18 cellular contexts compared by ENCODE assay signal in genomic region chr4:69977582-69977981, GRCh38. TPM values are rescaled to one million over a fixed set of nuclear protein-coding genes. Genes with fewer than 3 reads are reported as not detected.
DNase-seq lines count a peak whose midpoint lies in the region; ATAC-seq and TF ChIP-seq lines count a peak whose summit lies in the region.
"Had no signal": no experiment of that assay in that cellular context is flagged by ENCODE, and none has a peak within 500 bp of the region (broad histone marks: within the 10 kb centered on the region; RNA-seq: fewer than 3 reads in every experiment).

No MANE protein-coding gene starts in this region.

- no peak overlapping the region for H3K27ac ChIP-seq in neural progenitor cell
- H3K27ac ChIP-seq: HL-60, PC-9, SJCRH30 had no signal

- peak; percentile 78 for DNase-seq in adipocyte (ENCODE audit: low read depth)
- peak; percentile 73 for DNase-seq in fibroblast of gingiva (ENCODE audit: low read depth)
- DNase-seq in neural progenitor cell (ENCODE audit: low spot score) = no peak
- DNase-seq in OCI-M2 (lab: John Stamatoyannopoulos, UW; ENCODE audit: unreplicated experiment) = no peak
- no peak for DNase-seq in HK-2 (ENCODE audit: unreplicated experiment)
- DNase-seq in activated T-cell treated with anti-CD3 and anti-CD28 coated beads, Interleukin-2, amount 50 U/mL, for 4 hours = no peak
- DNase-seq: C1 segment of cervical spinal cord, DND-41, H9, NCI-H2029, NCI-H2171, NCI-H446 treated with DMSO at 0.1 percent for 48 hours, PC-9, SJCRH30 had no signal

- no peaks in the 10 kb centered on the region for H3K36me3 Mint-ChIP-seq in neural progenitor cell
- H3K36me3 Mint-ChIP-seq in activated T-cell treated with anti-CD3 and anti-CD28 coated beads, Interleukin-2, amount 50 U/mL, for 4 hours (ENCODE audit: insufficient read depth) = no peaks in the 10 kb centered on the region
- H3K36me3 Mint-ChIP-seq: IgD-negative memory B cell had no signal

- H3K4me3 Mint-ChIP-seq in neural progenitor cell = no peak overlapping the region
- H3K4me3 Mint-ChIP-seq in activated T-cell treated with anti-CD3 and anti-CD28 coated beads, Interleukin-2, amount 50 U/mL, for 4 hours = no peak overlapping the region
- H3K4me3 Mint-ChIP-seq: H9, IgD-negative memory B cell had no signal

- H3K9me3 Mint-ChIP-seq in neural progenitor cell = no peaks in the 10 kb centered on the region
- no peaks in the 10 kb centered on the region for H3K9me3 Mint-ChIP-seq in activated T-cell treated with anti-CD3 and anti-CD28 coated beads, Interleukin-2, amount 50 U/mL, for 4 hours
- H3K9me3 Mint-ChIP-seq: H9 had no signal

- H3K4me2 ChIP-seq in neural progenitor cell = no peak overlapping the region
- H3K4me2 ChIP-seq: PC-9 had no signal

- H3K27me3 Mint-ChIP-seq in neural progenitor cell (ENCODE audit: insufficient read depth, low read depth) = no peaks in the 10 kb centered on the region
- no peaks in the 10 kb centered on the region for H3K27me3 Mint-ChIP-seq in activated T-cell treated with anti-CD3 and anti-CD28 coated beads, Interleukin-2, amount 50 U/mL, for 4 hours (ENCODE audit: low read depth)
- H3K27me3 Mint-ChIP-seq: IgD-negative memory B cell had no signal

- H3K9me3 ChIP-seq in adipocyte (ENCODE audit: control insufficient read depth, low read length) (no peaks in the 10 kb centered on the region), neural progenitor cell (ENCODE audit: low read depth) (no peaks in the 10 kb centered on the region)
- H3K9me3 ChIP-seq: SJCRH30 had no signal

- peak overlapping the region; percentile 82 for H2AFZ ChIP-seq in neural progenitor cell (replicated peaks)
- H2AFZ ChIP-seq: PC-9 had no signal

- H3K4me1 ChIP-seq in adipocyte (ENCODE audit: control insufficient read depth, insufficient read depth, low read length) = peaks cover 15% of the 10 kb centered on the region
- H3K4me1 ChIP-seq in neural progenitor cell = peaks cover 8% of the 10 kb centered on the region
- H3K4me1 ChIP-seq: SJCRH30 had no signal

- H3K4me3 ChIP-seq in adipocyte (ENCODE audit: low read length) = peak overlapping the region; percentile 25
- H3K4me3 ChIP-seq in neural progenitor cell = no peak overlapping the region
- H3K4me3 ChIP-seq: PC-9, SJCRH30 had no signal

- ATAC-seq in HG03432 (IDR thresholded peaks at IDR 0.05; ENCODE audit: unreplicated experiment) (peak; percentile 9), HG02763 (IDR thresholded peaks at IDR 0.05; ENCODE audit: unreplicated experiment) (no peak)
- no peak for ATAC-seq in activated T-cell treated with anti-CD3 and anti-CD28 coated beads, Interleukin-2, amount 50 U/mL, for 4 hours

- no peaks in the 10 kb centered on the region for H3K79me2 ChIP-seq in neural progenitor cell (ENCODE audit: low read depth)

- no peaks in the 10 kb centered on the region for H3F3A ChIP-seq in neural progenitor cell (ENCODE audit: low read depth)

- H3K27ac Mint-ChIP-seq in neural progenitor cell = no peak overlapping the region
- H3K27ac Mint-ChIP-seq: H9, IgD-negative memory B cell had no signal

- H3K27me3 ChIP-seq in adipocyte (replicated peaks; ENCODE audit: control insufficient read depth, insufficient read depth, low read length) = no peaks in the 10 kb centered on the region
- H3K27me3 ChIP-seq in neural progenitor cell = no peaks in the 10 kb centered on the region
- H3K27me3 ChIP-seq: SJCRH30 had no signal

- no peak overlapping the region for H3K9ac ChIP-seq in adipocyte (ENCODE audit: low read length)
- no peak overlapping the region for H3K9ac ChIP-seq in neural progenitor cell

- H3K4me1 Mint-ChIP-seq in neural progenitor cell = peaks cover 3% of the 10 kb centered on the region
- no peaks in the 10 kb centered on the region for H3K4me1 Mint-ChIP-seq in activated T-cell treated with anti-CD3 and anti-CD28 coated beads, Interleukin-2, amount 50 U/mL, for 4 hours (ENCODE audit: low read depth)
- H3K4me1 Mint-ChIP-seq: IgD-negative memory B cell had no signal

- no peaks in the 10 kb centered on the region for H3K36me3 ChIP-seq in adipocyte (ENCODE audit: control insufficient read depth, insufficient read depth, low read length, severe bottlenecking)
- H3K36me3 ChIP-seq in neural progenitor cell = no peaks in the 10 kb centered on the region
- H3K36me3 ChIP-seq: SJCRH30 had no signal

- no peak for TF ChIP-seq CTCF in neural progenitor cell (IDR thresholded peaks at IDR 0.05)

- no peaks in the 10 kb centered on the region for H4K20me1 ChIP-seq in neural progenitor cell (ENCODE audit: low read depth)

RNA-seq across cellular contexts. Expression of gene CSN2, which starts 12.1 kb away (rescaled TPM):
- not detected in 2 replicates for total RNA-seq in neural progenitor cell (ENCODE audit: low replicate concordance)
- not detected for total RNA-seq in activated T-cell treated with anti-CD3 and anti-CD28 coated beads, Interleukin-2, amount 50 U/mL, for 4 hours
- total RNA-seq: H9, PC-9, SJCRH30 had no signal

RNA-seq across cellular contexts. Expression of gene STATH, which starts 18.2 kb away (rescaled TPM):
- not detected in 2 replicates for total RNA-seq in neural progenitor cell (ENCODE audit: low replicate concordance)
- not detected for total RNA-seq in activated T-cell treated with anti-CD3 and anti-CD28 coated beads, Interleukin-2, amount 50 U/mL, for 4 hours
- total RNA-seq: H9, PC-9 had no signal

RNA-seq across cellular contexts. Expression of gene CSN1S1, which starts 46.7 kb away (rescaled TPM):
- total RNA-seq in neural progenitor cell (ENCODE audit: low replicate concordance) = not detected in 2 replicates
- total RNA-seq in activated T-cell treated with anti-CD3 and anti-CD28 coated beads, Interleukin-2, amount 50 U/mL, for 4 hours = not detected
- total RNA-seq: H9, PC-9, SJCRH30 had no signal

RNA-seq across cellular contexts. Expression of gene HTN3, which starts 50.7 kb away (rescaled TPM):
- not detected in 2 replicates for total RNA-seq in neural progenitor cell (ENCODE audit: low replicate concordance)
- not detected for total RNA-seq in activated T-cell treated with anti-CD3 and anti-CD28 coated beads, Interleukin-2, amount 50 U/mL, for 4 hours
- total RNA-seq: H9, PC-9 had no signal

Comparison
In these comparisons a context has a peak if more than half of its experiments do, and no peak if none do; other contexts are left out.
1. DNase-seq: peak in adipocyte (single experiment) and fibroblast of gingiva (single experiment); none in neural progenitor cell (single experiment), OCI-M2 (single experiment), HK-2 (single experiment) and activated T-cell treated with anti-CD3 and anti-CD28 coated beads, Interleukin-2, amount 50 U/mL, for 4 hours (single experiment).